ENCODE assay signal across 1 cellular context in the genomic region with DNA sequence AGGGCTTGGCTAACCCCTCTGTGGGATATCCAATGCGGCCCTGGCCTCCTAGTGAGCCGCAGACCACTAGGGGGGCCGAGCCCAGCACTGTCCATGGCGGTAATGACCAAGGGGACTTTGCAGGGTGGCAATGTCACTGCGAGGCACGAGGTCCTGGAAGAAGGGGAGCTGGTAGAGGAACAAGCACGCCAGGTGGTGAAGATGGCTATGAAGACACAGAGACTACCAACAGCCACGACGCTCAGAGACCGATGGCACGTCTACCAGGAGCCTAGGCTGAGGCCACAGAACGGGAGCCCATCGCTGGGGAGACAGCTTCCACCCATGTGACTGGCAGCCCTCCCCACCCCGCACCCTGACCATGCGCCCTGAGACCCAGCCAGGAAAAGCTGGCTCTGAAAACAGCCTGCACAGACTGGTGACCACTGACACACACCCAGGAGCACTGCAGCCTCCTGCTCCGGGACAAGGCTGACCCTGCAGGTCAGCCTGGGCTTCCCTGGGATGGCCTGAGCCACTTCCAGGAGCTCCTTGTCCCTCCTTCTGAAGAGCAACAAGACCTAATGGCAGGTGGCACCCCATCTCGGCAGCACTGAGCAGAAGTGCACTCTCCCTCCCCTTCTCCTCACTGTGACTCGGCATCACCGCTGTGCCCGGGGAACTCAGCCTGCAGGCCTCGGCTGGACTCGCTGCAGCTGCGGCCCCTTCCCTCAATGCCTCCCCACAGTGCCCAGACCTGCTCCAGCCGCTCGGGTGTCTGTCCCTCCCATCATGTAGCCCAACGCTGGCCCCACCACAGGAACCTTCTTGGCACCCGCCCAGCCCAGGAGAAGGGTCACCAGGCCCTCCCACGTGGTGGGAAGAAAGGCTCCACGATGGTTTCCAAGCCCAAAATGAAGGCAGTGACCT.
TF ChIP-seq lines count a peak whose summit lies in the region.

No MANE protein-coding gene starts in this region.

TF ChIP-seq in H1, 55 proteins besides CTCF, POLR2A, EP300 and RAD21:
- TF ChIP-seq BCL11A (IDR thresholded peaks at IDR 0.05; ENCODE audit: low read depth in 2 of 2, low read length in 2 of 2) (no peak), TEAD4 (IDR thresholded peaks at IDR 0.05; ENCODE audit: low read depth, low read length) (no peak), RBBP5 (IDR thresholded peaks at IDR 0.05; ENCODE audit: borderline replicate concordance, low read depth, low read length) (no peak), CBX5 (IDR thresholded peaks at IDR 0.05; ENCODE audit: low read depth, low read length) (no peak), HDAC6 (IDR thresholded peaks at IDR 0.05; ENCODE audit: low read depth, low read length) (no peak), SIN3A (conservative IDR thresholded peaks at IDR 0.05 in 1 of 2, IDR thresholded peaks at IDR 0.05 in 1 of 2; ENCODE audit: low read depth in 1 of 2, low read length in 2 of 2) (no peak), SIRT6 (IDR thresholded peaks at IDR 0.05; ENCODE audit: low read length) (no peak), CTBP2 (IDR thresholded peaks at IDR 0.05; ENCODE audit: borderline replicate concordance, insufficient read depth, insufficient read length, low read length) (no peak), GTF2F1 (IDR thresholded peaks at IDR 0.05; ENCODE audit: borderline replicate concordance, low read depth, low read length) (no peak), PHF8 (conservative IDR thresholded peaks at IDR 0.05; ENCODE audit: low read depth, low read length) (no peak), GABPA (IDR thresholded peaks at IDR 0.05; ENCODE audit: borderline replicate concordance, insufficient read depth, low read length) (no peak), ZNF274 (IDR thresholded peaks at IDR 0.05; ENCODE audit: borderline replicate concordance, extremely low read depth, low read length) (no peak), ATF2 (IDR thresholded peaks at IDR 0.05; ENCODE audit: low read length) (no peak)
